Comparison of ENCODE assay signal across 20 cellular contexts in the genomic region with DNA sequence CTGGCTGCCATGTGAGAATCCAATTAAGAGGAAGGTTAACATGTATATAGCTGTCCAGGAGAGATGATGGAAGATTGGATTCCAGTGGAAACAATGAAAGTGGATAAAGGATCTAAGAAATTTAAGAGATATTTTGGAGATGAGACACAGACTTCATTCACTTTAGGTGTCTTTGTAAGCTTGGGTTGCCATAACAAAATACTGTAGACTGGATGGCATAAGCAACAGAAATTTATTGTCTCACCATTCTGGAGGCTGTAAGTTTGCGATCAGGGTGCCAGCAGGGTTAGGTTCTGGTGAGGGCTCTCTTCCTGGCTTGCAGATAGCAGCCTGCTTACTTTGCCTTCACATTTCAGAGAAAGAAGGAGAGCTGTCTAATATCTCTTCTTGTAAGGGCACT.
A peak's percentile ranks its signal among the peaks of the same experiment; 100 is the strongest.
DNase-seq lines count a peak whose midpoint lies in the region; ATAC-seq lines count a peak whose summit lies in the region.
"Had no signal": no experiment of that assay in that cellular context is flagged by ENCODE, and none has a peak within 500 bp of the region (broad histone marks: within the 10 kb centered on the region; RNA-seq: fewer than 3 reads in every experiment).

No MANE protein-coding gene starts in this region.

- H3K9ac ChIP-seq in rectal smooth muscle tissue (ENCODE audit: low read length) = no peak overlapping the region
- H3K9ac ChIP-seq: BLaER1 treated with 17β-estradiol and CSF1 and Interleukin-3, amounts not matched to agents 10 nM and 100 nM; KMS-11 had no signal

- H3K79me2 ChIP-seq in ACC112 (ENCODE audit: control insufficient read depth, insufficient read depth, low read length, unreplicated experiment) = no peaks in the 10 kb centered on the region

- no peaks in the 10 kb centered on the region for H3K27me3 ChIP-seq in ACC112 (ENCODE audit: insufficient read depth, low read length)
- H3K27me3 ChIP-seq in rectal smooth muscle tissue (ENCODE audit: control insufficient read depth, insufficient read depth, low read length) = no peaks in the 10 kb centered on the region
- H3K27me3 ChIP-seq: BLaER1 treated with 17β-estradiol and CSF1 and Interleukin-3, amounts not matched to agents 10 nM and 100 nM; Peyer's patch had no signal

- peak; percentile 4 for DNase-seq in EL
- peak; percentile 36 for DNase-seq in amniotic epithelial cell (ENCODE audit: low read depth)
- DNase-seq in NOMO-1 (lab: John Stamatoyannopoulos, UW; ENCODE audit: unreplicated experiment in 2 of 2) = no peak
- no peak for DNase-seq in T1000 (lab: John Stamatoyannopoulos, UW)
- no peak for DNase-seq in T-helper 2 cell treated with Interferon-gamma antibody and Interleukin-4, amounts not matched to agents 5 μg/mL and 100 μg/mL, for 36 hours (ENCODE audit: low spot score)
- DNase-seq: 8988T; CD8-positive, alpha-beta T cell; GDM1; NCI-H1105; NCI-H146; NCI-H2029; NCI-H226; NCI-H524; Peyer's patch; SJCRH30 had no signal

- H3K27ac Mint-ChIP-seq in T-helper 2 cell treated with Interferon-gamma antibody and Interleukin-4, amounts not matched to agents 5 μg/mL and 100 μg/mL, for 36 hours = no peak overlapping the region
- H3K27ac Mint-ChIP-seq: CD8-positive, alpha-beta T cell had no signal

- no peak for ATAC-seq in GM18907 (IDR thresholded peaks at IDR 0.05; ENCODE audit: unreplicated experiment)
- ATAC-seq: CD8-positive, alpha-beta T cell had no signal

- no peak overlapping the region for H3K4me3 Mint-ChIP-seq in T-helper 2 cell treated with Interferon-gamma antibody and Interleukin-4, amounts not matched to agents 5 μg/mL and 100 μg/mL, for 36 hours
- H3K4me3 Mint-ChIP-seq: CD8-positive, alpha-beta T cell had no signal

- H3K27me3 Mint-ChIP-seq in T-helper 2 cell treated with Interferon-gamma antibody and Interleukin-4, amounts not matched to agents 5 μg/mL and 100 μg/mL, for 36 hours (ENCODE audit: low read depth) = no peaks in the 10 kb centered on the region

- peak overlapping the region; percentile 48; the same call in 1 of the 2 replicates for H3K27ac ChIP-seq in ACC112 (ENCODE audit: low read depth, low read length)
- H3K27ac ChIP-seq in rectal smooth muscle tissue (ENCODE audit: low read depth, low read length) = peak overlapping the region; percentile 49
- H3K27ac ChIP-seq: BLaER1 treated with 17β-estradiol and CSF1 and Interleukin-3, amounts not matched to agents 10 nM and 100 nM; KMS-11; Peyer's patch; SJCRH30 had no signal

- H3K4me3 ChIP-seq in ACC112 (ENCODE audit: low read depth, low read length) = no peak overlapping the region
- H3K4me3 ChIP-seq in rectal smooth muscle tissue (ENCODE audit: low read length) = no peak overlapping the region
- H3K4me3 ChIP-seq: BLaER1 treated with 17β-estradiol and CSF1 and Interleukin-3, amounts not matched to agents 10 nM and 100 nM; Peyer's patch; SJCRH30 had no signal

- peaks cover 27% of the 10 kb centered on the region for H3K4me1 ChIP-seq in ACC112 (ENCODE audit: control insufficient read depth, insufficient read depth, low read length, unreplicated experiment)
- H3K4me1 ChIP-seq in rectal smooth muscle tissue (ENCODE audit: control insufficient read depth, insufficient read depth, low read length) = no peaks in the 10 kb centered on the region
- H3K4me1 ChIP-seq: BLaER1 treated with 17β-estradiol and CSF1 and Interleukin-3, amounts not matched to agents 10 nM and 100 nM; Peyer's patch; SJCRH30 had no signal

- H3K36me3 ChIP-seq in ACC112 (ENCODE audit: insufficient read depth, low read length) (no peaks in the 10 kb centered on the region), rectal smooth muscle tissue (ENCODE audit: control insufficient read depth, insufficient read depth, low read length) (no peaks in the 10 kb centered on the region)
- H3K36me3 ChIP-seq: BLaER1 treated with 17β-estradiol and CSF1 and Interleukin-3, amounts not matched to agents 10 nM and 100 nM; Peyer's patch; SJCRH30 had no signal

- H3K4me1 Mint-ChIP-seq in T-helper 2 cell treated with Interferon-gamma antibody and Interleukin-4, amounts not matched to agents 5 μg/mL and 100 μg/mL, for 36 hours (ENCODE audit: low read depth) = no peaks in the 10 kb centered on the region

- H3K9me3 Mint-ChIP-seq in T-helper 2 cell treated with Interferon-gamma antibody and Interleukin-4, amounts not matched to agents 5 μg/mL and 100 μg/mL, for 36 hours = peaks cover 60% of the 10 kb centered on the region
- H3K9me3 Mint-ChIP-seq: CD8-positive, alpha-beta T cell had no signal

- no peaks in the 10 kb centered on the region for H3K36me3 Mint-ChIP-seq in T-helper 2 cell treated with Interferon-gamma antibody and Interleukin-4, amounts not matched to agents 5 μg/mL and 100 μg/mL, for 36 hours (ENCODE audit: low read depth)
- H3K36me3 Mint-ChIP-seq: CD8-positive, alpha-beta T cell had no signal

- peak overlapping the region; percentile 69 for H2AFZ ChIP-seq in ACC112 (ENCODE audit: low read length, unreplicated experiment)

Comparison
In these comparisons a context has a peak if more than half of its experiments do, and no peak if none do; other contexts are left out.
1. DNase-seq: peak in EL (single experiment) and amniotic epithelial cell (single experiment); none in NOMO-1 (0 of 2), T1000 (single experiment) and T-helper 2 cell treated with Interferon-gamma antibody and Interleukin-4, amounts not matched to agents 5 μg/mL and 100 μg/mL, for 36 hours (single experiment).